In genomic region chr18:8813621-8814020, GRCh38 we compare ENCODE assay signal across 1 cellular context.
TF ChIP-seq lines count a peak whose summit lies in the region.

No MANE protein-coding gene starts in this region.

TF ChIP-seq in A549, 52 proteins besides CTCF, POLR2A, EP300 and RAD21 (continued from another document):
- TF ChIP-seq HES2 (IDR thresholded peaks at IDR 0.05): no peak
- TF ChIP-seq RFX5 (IDR thresholded peaks at IDR 0.05): no peak
